In the genomic region with DNA sequence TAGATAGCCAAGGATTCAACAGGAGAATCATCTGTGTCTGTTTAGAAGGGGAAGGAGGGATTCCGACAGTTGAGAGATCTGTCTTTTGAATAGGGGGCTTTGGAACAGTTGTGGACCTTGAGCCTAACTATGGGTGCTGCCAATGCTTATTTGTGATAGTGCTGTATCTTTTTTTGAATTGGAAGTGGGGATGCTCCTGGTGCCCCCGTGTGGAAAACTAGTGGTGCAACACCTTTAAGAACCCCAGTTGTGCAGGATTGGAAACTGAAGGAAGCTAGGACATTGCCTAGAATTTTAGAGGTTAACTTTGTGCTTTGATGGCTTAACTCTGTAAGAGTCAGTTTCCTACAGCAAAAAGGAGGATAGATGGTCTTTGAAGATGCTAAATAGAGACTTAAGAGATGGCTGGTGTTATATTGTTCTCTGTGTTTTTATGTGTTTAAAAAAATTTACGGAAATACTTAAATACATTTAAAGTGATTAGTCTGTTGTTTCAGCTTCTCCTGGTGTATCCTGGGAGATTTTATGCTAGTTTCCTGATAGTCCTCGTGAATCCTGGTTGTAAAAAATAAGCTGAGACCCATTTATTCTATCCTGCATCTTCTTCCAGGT, we compare ENCODE assay signal across 8 cellular contexts.
A peak's percentile ranks its signal among the peaks of the same experiment; 100 is the strongest.
DNase-seq lines count a peak whose midpoint lies in the region; ATAC-seq and TF ChIP-seq lines count a peak whose summit lies in the region.

No MANE protein-coding gene starts in this region.

- POLR2A ChIA-PET in activated CD4-positive, alpha-beta memory T cell treated with anti-CD3 and anti-CD28 coated beads for 36 hours (lab: Charles Lee): interaction anchor here (0.6 kb wide), 2 partner anchors 20 to 54 kb away, joined by 3 read pairs; no protein-coding TSS in a partner anchor

- H3K27me3 ChIP-seq in ACC112 (ENCODE audit: insufficient read depth, low read length) (no peaks in the 10 kb centered on the region), neural progenitor cell (no peaks in the 10 kb centered on the region)

- H3K4me1 Mint-ChIP-seq in activated CD4-positive, alpha-beta memory T cell treated with anti-CD3 and anti-CD28 coated beads for 36 hours (ENCODE audit: low read depth): peaks cover 45% of the 10 kb centered on the region
- peaks cover 32% of the 10 kb centered on the region for H3K4me1 Mint-ChIP-seq in neural progenitor cell

- peaks cover 47% of the 10 kb centered on the region for H3K4me1 ChIP-seq in ACC112 (ENCODE audit: control insufficient read depth, insufficient read depth, low read length, unreplicated experiment)
- H3K4me1 ChIP-seq in neural progenitor cell: peaks cover 9% of the 10 kb centered on the region

- H3K4me2 ChIP-seq in neural progenitor cell: no peak overlapping the region

- H3K4me3 ChIP-seq in ACC112 (ENCODE audit: low read depth, low read length) (no peak overlapping the region), GM12865 (ENCODE audit: low read depth, low read length) (no peak overlapping the region), fibroblast of mammary gland (ENCODE audit: control insufficient read depth, low read depth, low read length) (no peak overlapping the region), neural progenitor cell (no peak overlapping the region)

- ATAC-seq in HG03520 (IDR thresholded peaks at IDR 0.05; ENCODE audit: unreplicated experiment) (no peak), HG03432 (IDR thresholded peaks at IDR 0.05; ENCODE audit: unreplicated experiment) (no peak)

- H2AFZ ChIP-seq in ACC112 (ENCODE audit: low read length, unreplicated experiment) (no peak overlapping the region), neural progenitor cell (replicated peaks) (no peak overlapping the region)

- H3K36me3 ChIP-seq in ACC112 (ENCODE audit: insufficient read depth, low read length) (peaks cover 19% of the 10 kb centered on the region), neural progenitor cell (no peaks in the 10 kb centered on the region)

- peak; percentile 69 for TF ChIP-seq CTCF in GM12865 (IDR thresholded peaks at IDR 0.05; ENCODE audit: insufficient read depth, low read depth, low read length, missing control alignments)
- peak; percentile 85 for TF ChIP-seq CTCF in fibroblast of mammary gland (conservative IDR thresholded peaks at IDR 0.05; ENCODE audit: control insufficient read depth, insufficient read depth, low read depth, low read length)
- peak; percentile 80 for TF ChIP-seq CTCF in neural progenitor cell (IDR thresholded peaks at IDR 0.05)

- peaks cover 6% of the 10 kb centered on the region for H3K36me3 Mint-ChIP-seq in activated CD4-positive, alpha-beta memory T cell treated with anti-CD3 and anti-CD28 coated beads for 36 hours
- peaks cover 17% of the 10 kb centered on the region for H3K36me3 Mint-ChIP-seq in neural progenitor cell

- intact Hi-C loops in activated CD4-positive, alpha-beta memory T cell treated with anti-CD3 and anti-CD28 coated beads for 36 hours (cut with micrococcal nuclease): loop anchor here (1.0 to 2.0 kb wide), 2 partner anchors 82 to 195 kb away; partner anchors contain the start of gene VCL

- H3K9me3 ChIP-seq in neural progenitor cell (ENCODE audit: low read depth): no peaks in the 10 kb centered on the region

- H3K4me3 Mint-ChIP-seq in activated CD4-positive, alpha-beta memory T cell treated with anti-CD3 and anti-CD28 coated beads for 36 hours: no peak overlapping the region
- no peak overlapping the region for H3K4me3 Mint-ChIP-seq in neural progenitor cell

- CTCF ChIA-PET in activated CD4-positive, alpha-beta memory T cell treated with anti-CD3 and anti-CD28 coated beads for 36 hours (lab: Charles Lee): interaction anchor here (0.6 to 6.2 kb wide), 39 partner anchors 10 to 224 kb away, joined by 3 to 75 read pairs (median 4); partner anchors contain the start of genes PLAU and VCL

- H3K27me3 Mint-ChIP-seq in activated CD4-positive, alpha-beta memory T cell treated with anti-CD3 and anti-CD28 coated beads for 36 hours: no peaks in the 10 kb centered on the region
- no peaks in the 10 kb centered on the region for H3K27me3 Mint-ChIP-seq in neural progenitor cell (ENCODE audit: insufficient read depth, low read depth)

- H4K20me1 ChIP-seq in neural progenitor cell (ENCODE audit: low read depth): no peaks in the 10 kb centered on the region

- no peaks in the 10 kb centered on the region for H3K9me3 Mint-ChIP-seq in activated CD4-positive, alpha-beta memory T cell treated with anti-CD3 and anti-CD28 coated beads for 36 hours
- H3K9me3 Mint-ChIP-seq in neural progenitor cell: no peaks in the 10 kb centered on the region

- H3K27ac Mint-ChIP-seq in activated CD4-positive, alpha-beta memory T cell treated with anti-CD3 and anti-CD28 coated beads for 36 hours: no peak overlapping the region
- H3K27ac Mint-ChIP-seq in neural progenitor cell: peak overlapping the region; percentile 40

- H3F3A ChIP-seq in neural progenitor cell (ENCODE audit: low read depth): peaks cover 11% of the 10 kb centered on the region

- DNase-seq in GM12865 (ENCODE audit: low read depth) (peak; percentile 65), NCI-H2227 treated with DMSO at 0.1 percent for 48 hours (lab: John Stamatoyannopoulos, UW) (peak; percentile 18), fibroblast of mammary gland (ENCODE audit: low read depth) (peak; percentile 64), neural progenitor cell (ENCODE audit: low spot score) (peak; percentile 64)
- DNase-seq in activated CD4-positive, alpha-beta memory T cell treated with anti-CD3 and anti-CD28 coated beads for 36 hours: peak; percentile 58

- no peak overlapping the region for H3K9ac ChIP-seq in neural progenitor cell

- H3K79me2 ChIP-seq in ACC112 (ENCODE audit: control insufficient read depth, insufficient read depth, low read length, unreplicated experiment) (peaks cover 42% of the 10 kb centered on the region), neural progenitor cell (ENCODE audit: low read depth) (no peaks in the 10 kb centered on the region)

- H3K27ac ChIP-seq in ACC112 (ENCODE audit: low read depth, low read length): peak overlapping the region; percentile 86
- H3K27ac ChIP-seq in neural progenitor cell: no peak overlapping the region
